8 cellular contexts compared by ENCODE assay signal in genomic region chr5:160119142-160119904, GRCh38. TPM values are rescaled to one million over a fixed set of nuclear protein-coding genes. Genes with fewer than 3 reads are reported as not detected.
DNase-seq lines count a peak whose midpoint lies in the region; ATAC-seq and TF ChIP-seq lines count a peak whose summit lies in the region.

PWWP2A (minus strand) TSS chr5:160119450; CDS start chr5:160119388, 62 bp downstream.

- ATAC-seq in HG02884 (IDR thresholded peaks at IDR 0.05; ENCODE audit: unreplicated experiment) (peak; percentile 90), heart right ventricle (peak; percentile 96 to 99 (median 98)), upper lobe of left lung (ENCODE audit: low FRiP score in 2 of 2) (peak; percentile 97 to 100)

- H3K27me3 ChIP-seq in heart right ventricle (no peaks in the 10 kb centered on the region), upper lobe of left lung (no peaks in the 10 kb centered on the region)

- H3K4me3 ChIP-seq in heart right ventricle (peak within 1 kb of the TSS; percentile 65 to 100 (median 97)), upper lobe of left lung (peak within 1 kb of the TSS; percentile 66 to 99 (median 81))

- TF ChIP-seq CTCF in GM13977 (IDR thresholded peaks at IDR 0.05; ENCODE audit: extremely low read depth, insufficient read depth, missing control alignments) (no peak), heart right ventricle (IDR thresholded peaks at IDR 0.05) (peak in 4 of 9 donors; percentile 35 to 45 (median 38)), upper lobe of left lung (IDR thresholded peaks at IDR 0.05) (peak in 3 of 6 experiments; percentile 26 to 58 (median 36))

- peak; percentile 29 to 90 (median 80) for TF ChIP-seq POLR2A in upper lobe of left lung (IDR thresholded peaks at IDR 0.05)

- intact Hi-C loops in heart right ventricle (cut with DNase I) (loop anchor here in 5 of 10 donors (2.0 to 10.0 kb wide), 4 partner anchors 82 to 97 kb away; no protein-coding TSS in a partner anchor), posterior cingulate gyrus (cut with DNase I) (loop anchor here (2.0 kb wide), 2 partner anchors 47 to 55 kb away; no protein-coding TSS in a partner anchor)

- H3K36me3 ChIP-seq in heart right ventricle, result peaks cover 0 to 34% (median 6%) of the 10 kb centered on the region in 9 donors
- peaks cover 0 to 27% (median 10%) of the 10 kb centered on the region in 4 donors for H3K36me3 ChIP-seq in upper lobe of left lung

- no peaks in the 10 kb centered on the region for H3K9me3 Mint-ChIP-seq in T-helper 1 cell treated with Interleukin-12 subunit alpha and Interleukin-12 subunit beta and Interleukin-4 antibody, amounts not matched to agents 30 μg/mL and 1 μg/mL, for 36 hours

- H3K27ac Mint-ChIP-seq in T-helper 1 cell treated with Interleukin-12 subunit alpha and Interleukin-12 subunit beta and Interleukin-4 antibody, amounts not matched to agents 30 μg/mL and 1 μg/mL, for 36 hours, result peak within 1 kb of the TSS; percentile 97

- peaks cover 0 to 23% (median 15%) of the 10 kb centered on the region in 9 donors for H3K4me1 ChIP-seq in heart right ventricle
- H3K4me1 ChIP-seq in upper lobe of left lung, result peaks cover 10 to 20% (median 12%) of the 10 kb centered on the region in 4 donors

- peak within 1 kb of the TSS; percentile 85 to 99 (median 98) for H3K27ac ChIP-seq in heart right ventricle
- peak within 1 kb of the TSS; percentile 89 to 100 (median 96) for H3K27ac ChIP-seq in upper lobe of left lung

- H3K36me3 Mint-ChIP-seq in T-helper 1 cell treated with Interleukin-12 subunit alpha and Interleukin-12 subunit beta and Interleukin-4 antibody, amounts not matched to agents 30 μg/mL and 1 μg/mL, for 36 hours (ENCODE audit: low read depth), result peaks cover 12% of the 10 kb centered on the region

- in situ Hi-C loops in GM13977 (cut with MboI; ENCODE audit: low pct_unique_long_range_greater_than_20kb, low sequenced_read_pairs, unreplicated experiment), result no loop called here

- H3K9me3 ChIP-seq in heart right ventricle, result no peaks in the 10 kb centered on the region
- H3K9me3 ChIP-seq in upper lobe of left lung, result no peaks in the 10 kb centered on the region

- H3K4me1 Mint-ChIP-seq in T-helper 1 cell treated with Interleukin-12 subunit alpha and Interleukin-12 subunit beta and Interleukin-4 antibody, amounts not matched to agents 30 μg/mL and 1 μg/mL, for 36 hours (ENCODE audit: low read depth), result peaks cover 15% of the 10 kb centered on the region

- peaks cover 11% of the 10 kb centered on the region for H3K27me3 Mint-ChIP-seq in T-helper 1 cell treated with Interleukin-12 subunit alpha and Interleukin-12 subunit beta and Interleukin-4 antibody, amounts not matched to agents 30 μg/mL and 1 μg/mL, for 36 hours (ENCODE audit: low read depth)

- H3K4me3 Mint-ChIP-seq in T-helper 1 cell treated with Interleukin-12 subunit alpha and Interleukin-12 subunit beta and Interleukin-4 antibody, amounts not matched to agents 30 μg/mL and 1 μg/mL, for 36 hours, result peak within 1 kb of the TSS; percentile 98

- 0 to 1% methylated on average over 48 to 55 of the region's 55 CpGs for WGBS in heart right ventricle, 2 donors
- 1 to 2% methylated on average over 33 to 39 of the region's 55 CpGs for WGBS in upper lobe of left lung, 2 donors

- TF ChIP-seq EP300 in upper lobe of left lung (IDR thresholded peaks at IDR 0.05), result no peak

- peak; percentile 97 for DNase-seq in GM13977 (ENCODE audit: low spot score)
- peak; percentile 99 for DNase-seq in NCI-H1694 (lab: John Stamatoyannopoulos, UW)
- peak; percentile 100 for DNase-seq in amniotic stem cell (lab: John Stamatoyannopoulos, UW)
- DNase-seq in heart right ventricle, result peak; percentile 97 to 100
- DNase-seq in posterior cingulate gyrus, result peak; percentile 96 to 100 (median 99)
- DNase-seq in upper lobe of left lung, result peak; percentile 97 to 98

RNA-seq across cellular contexts. Expression of gene PWWP2A, which starts in this region (rescaled TPM):
- total RNA-seq in heart right ventricle (10 to 100 TPM in 9 of 10 donors, 1 to 10 TPM in 1; 8.2 to 14.7 (median 12.4) TPM), upper lobe of left lung (10 to 100 TPM; 19.6 to 46.1 (median 33.8) TPM)
- polyA plus RNA-seq in heart right ventricle, result 1 to 10 TPM; 4.5 to 9.8 TPM

Comparison
In these comparisons a context has a peak if more than half of its experiments do, and no peak if none do; other contexts are left out.
1. Peak in every context shown above with its lines: DNase-seq, ATAC-seq, H3K4me3 ChIP-seq and H3K27ac ChIP-seq.